Comparison of ENCODE assay signal across 1 cellular context in genomic region chr14:34423445-34423844, GRCh38.
TF ChIP-seq lines count a peak whose summit lies in the region.

No MANE protein-coding gene starts in this region.

TF ChIP-seq in SK-N-SH, 30 proteins besides CTCF, POLR2A, EP300 and RAD21 (continued from another document):
- TF ChIP-seq, protein P1, sequence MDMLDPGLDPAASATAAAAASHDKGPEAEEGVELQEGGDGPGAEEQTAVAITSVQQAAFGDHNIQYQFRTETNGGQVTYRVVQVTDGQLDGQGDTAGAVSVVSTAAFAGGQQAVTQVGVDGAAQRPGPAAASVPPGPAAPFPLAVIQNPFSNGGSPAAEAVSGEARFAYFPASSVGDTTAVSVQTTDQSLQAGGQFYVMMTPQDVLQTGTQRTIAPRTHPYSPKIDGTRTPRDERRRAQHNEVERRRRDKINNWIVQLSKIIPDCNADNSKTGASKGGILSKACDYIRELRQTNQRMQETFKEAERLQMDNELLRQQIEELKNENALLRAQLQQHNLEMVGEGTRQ (IDR thresholded peaks at IDR 0.05; ENCODE audit: borderline replicate concordance, low read depth, low read length): no peak
- TF ChIP-seq JUND (IDR thresholded peaks at IDR 0.05) (no peak), TCF12 (IDR thresholded peaks at IDR 0.05) (no peak), YY1 (IDR thresholded peaks at IDR 0.05; ENCODE audit: low read depth) (no peak)
